ENCODE assay signal across 20 cellular contexts in the genomic region with DNA sequence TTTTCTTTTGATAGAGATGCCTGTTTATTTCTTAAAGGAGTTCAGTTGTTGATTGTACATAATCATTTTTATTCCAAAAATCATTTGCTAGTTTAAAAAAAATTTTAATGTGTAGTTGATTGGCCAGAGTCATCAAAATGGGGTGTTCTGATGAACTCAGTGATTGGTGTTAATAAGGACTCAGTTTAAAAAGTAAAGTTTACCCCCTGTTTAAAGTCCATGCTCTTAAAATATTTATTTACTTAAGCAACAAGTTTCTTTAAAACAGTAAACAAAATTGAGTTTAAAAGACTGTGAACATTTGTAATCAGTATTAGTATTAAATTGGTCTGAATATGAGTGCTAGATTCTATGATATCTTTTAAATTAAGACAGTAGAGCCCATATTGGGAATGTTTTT. TPM values are rescaled to one million over a fixed set of nuclear protein-coding genes. Genes with fewer than 3 reads are reported as not detected.
DNase-seq lines count a peak whose midpoint lies in the region; ATAC-seq, FAIRE-seq and TF ChIP-seq lines count a peak whose summit lies in the region.
"Had no signal": no experiment of that assay in that cellular context is flagged by ENCODE, and none has a peak within 500 bp of the region (broad histone marks: within the 10 kb centered on the region; RNA-seq: fewer than 3 reads in every experiment).

No MANE protein-coding gene starts in this region.

- TF ChIP-seq POLR2A in A549 (IDR thresholded peaks at IDR 0.05; ENCODE audit: low read length) (no peak), right lobe of liver (IDR thresholded peaks at IDR 0.05) (no peak), gastrocnemius medialis (IDR thresholded peaks at IDR 0.05) (no peak), sigmoid colon (IDR thresholded peaks at IDR 0.05) (no peak)

- intact Hi-C loops in right lobe of liver (cut with DNase I), result no loop called here
- intact Hi-C loops in gastrocnemius medialis (cut with DNase I; ENCODE audit: low total_unique reads), result no loop called here
- intact Hi-C loops in sigmoid colon (cut with DNase I), result no loop called here

- POLR2A ChIA-PET in A549 (lab: Yijun Ruan, JAX), result no interaction called here

- H3K27me3 ChIP-seq in MM.1S (replicated peaks; ENCODE audit: insufficient read depth, low read length), result no peaks in the 10 kb centered on the region
- H3K27me3 ChIP-seq in right lobe of liver, result no peaks in the 10 kb centered on the region
- no peaks in the 10 kb centered on the region for H3K27me3 ChIP-seq in gastrocnemius medialis
- H3K27me3 ChIP-seq in sigmoid colon, result no peaks in the 10 kb centered on the region

- H3K79me2 ChIP-seq in MM.1S (ENCODE audit: low read length), result peaks cover 97% of the 10 kb centered on the region

- H3K27ac ChIP-seq in A549 (no peak overlapping the region), MM.1S (ENCODE audit: low read length) (no peak overlapping the region; the same call in 1 of the 2 replicates), right lobe of liver (peak overlapping the region; percentile 45 to 86 (median 75)), gastrocnemius medialis (peak overlapping the region; percentile 63 to 70 (median 66)), sigmoid colon (no peak overlapping the region)
- H3K27ac ChIP-seq: HL-60 had no signal

- no peak overlapping the region for H3K9ac ChIP-seq in MM.1S (ENCODE audit: low read length)

- DNase-seq in A549 (ENCODE audit: low read depth in 1 of 2, low spot score in 1 of 2) (no peak), MM.1S (no peak), right lobe of liver (no peak), gastrocnemius medialis (no peak), sigmoid colon (no peak), NK-92 (lab: John Stamatoyannopoulos, UW; ENCODE audit: unreplicated experiment) (no peak)
- DNase-seq: CD8-positive, alpha-beta T cell; COR-L47; DMS153; DMS79 treated with DMSO at 0.1 percent for 48 hours; EL; GOT3 had no signal

- H3K4me2 ChIP-seq in A549 (peak overlapping the region; percentile 4; the same call in 1 of the 3 replicates), MM.1S (ENCODE audit: low read depth, low read length) (0 out of 2 replicates have a peak overlapping the region, but pooled peaks have one; percentile 9)

- 0 out of 2 replicates have a peak, but pooled peaks cover 2% of the 10 kb centered on the region for H3K36me3 ChIP-seq in MM.1S (replicated peaks; ENCODE audit: insufficient read depth, low read length)
- no peaks in the 10 kb centered on the region for H3K36me3 ChIP-seq in right lobe of liver
- no peaks in the 10 kb centered on the region for H3K36me3 ChIP-seq in gastrocnemius medialis
- no peaks in the 10 kb centered on the region for H3K36me3 ChIP-seq in sigmoid colon

- H4K20me1 ChIP-seq in MM.1S (ENCODE audit: insufficient read depth, low read length), result no peaks in the 10 kb centered on the region

- no peaks in the 10 kb centered on the region for H3K9me2 ChIP-seq in MM.1S (replicated peaks; ENCODE audit: insufficient read depth, low read length)

- FAIRE-seq in A549 (lab: Jason Lieb, UNC), result no peak
- FAIRE-seq: A204.1, D721Med, G401.6, GM12891, GM19239 had no signal

- in situ Hi-C loops in gastrocnemius medialis (cut with MboI; ENCODE audit: low sequenced_read_pairs in 4 of 4), result no loop called here

- H3F3A ChIP-seq in MM.1S (ENCODE audit: insufficient read depth, low read length), result 0 out of 2 replicates have a peak, but pooled peaks cover 3% of the 10 kb centered on the region

- H3K4me3 ChIP-seq in A549 (no peak overlapping the region), MM.1S (ENCODE audit: low read length) (no peak overlapping the region), right lobe of liver (no peak overlapping the region), gastrocnemius medialis (no peak overlapping the region), sigmoid colon (no peak overlapping the region)
- H3K4me3 ChIP-seq: HAP-1 had no signal

- no peak overlapping the region for H2AFZ ChIP-seq in MM.1S (ENCODE audit: low read length)

- peaks cover 26% of the 10 kb centered on the region for H3K4me1 ChIP-seq in A549
- peaks cover 8% of the 10 kb centered on the region for H3K4me1 ChIP-seq in MM.1S (ENCODE audit: low read length)
- peaks cover 0 to 51% (median 4%) of the 10 kb centered on the region in 4 donors for H3K4me1 ChIP-seq in right lobe of liver
- H3K4me1 ChIP-seq in gastrocnemius medialis, result peaks cover 57 to 64% of the 10 kb centered on the region in 2 donors
- peaks cover 0 to 41% (median 35%) of the 10 kb centered on the region in 4 donors for H3K4me1 ChIP-seq in sigmoid colon
- H3K4me1 ChIP-seq: HAP-1 had no signal

- H3K9me3 ChIP-seq in A549 (peaks cover 6% of the 10 kb centered on the region; the same call in 1 of the 3 replicates), MM.1S (replicated peaks; ENCODE audit: insufficient read depth, low read length) (no peaks in the 10 kb centered on the region), right lobe of liver (no peaks in the 10 kb centered on the region), gastrocnemius medialis (no peaks in the 10 kb centered on the region), sigmoid colon (no peaks in the 10 kb centered on the region)
- H3K9me3 ChIP-seq: HAP-1 had no signal

- ATAC-seq in A549 (no peak), right lobe of liver (peak; percentile 26 to 61 (median 37)), gastrocnemius medialis (no peak), GM18909 (IDR thresholded peaks at IDR 0.05; ENCODE audit: poor library complexity, unreplicated experiment) (no peak)
- ATAC-seq: CD8-positive, alpha-beta T cell had no signal

- TF ChIP-seq EP300 in A549 (IDR thresholded peaks at IDR 0.05) (no peak), sigmoid colon (IDR thresholded peaks at IDR 0.05) (no peak)

- TF ChIP-seq CTCF in A549 (IDR thresholded peaks at IDR 0.05) (no peak), MM.1S (IDR thresholded peaks at IDR 0.05; ENCODE audit: low read length) (no peak), right lobe of liver (IDR thresholded peaks at IDR 0.05) (no peak), gastrocnemius medialis (IDR thresholded peaks at IDR 0.05 in 4 of 5, conservative IDR thresholded peaks at IDR 0.05 in 1 of 5) (no peak), sigmoid colon (IDR thresholded peaks at IDR 0.05) (no peak)

- TF ChIP-seq RAD21 in A549 (conservative IDR thresholded peaks at IDR 0.05 in 1 of 2, IDR thresholded peaks at IDR 0.05 in 1 of 2), result no peak

- CTCF ChIA-PET in A549 (lab: Yijun Ruan, JAX), result no interaction called here

TF ChIP-seq in A549, 52 proteins besides CTCF, POLR2A, EP300 and RAD21 (continues in another document):
- TF ChIP-seq CHD2 (IDR thresholded peaks at IDR 0.05; ENCODE audit: low read length, partially characterized antibody) (no peak), JUNB (IDR thresholded peaks at IDR 0.05) (no peak), EHMT2 (IDR thresholded peaks at IDR 0.05; ENCODE audit: low read depth) (no peak), RCOR1 (IDR thresholded peaks at IDR 0.05; ENCODE audit: low read depth, low read length) (no peak), MAZ (IDR thresholded peaks at IDR 0.05; ENCODE audit: borderline replicate concordance, low read depth, low read length) (no peak), HOXB5 (CRISPR knock-in tag; IDR thresholded peaks at IDR 0.05) (no peak), GATA3 (IDR thresholded peaks at IDR 0.05; ENCODE audit: borderline replicate concordance) (no peak), CEBPB (IDR thresholded peaks at IDR 0.05) (no peak), RNF2 (IDR thresholded peaks at IDR 0.05; ENCODE audit: borderline replicate concordance, low read depth) (no peak), NFE2L2 (conservative IDR thresholded peaks at IDR 0.05; ENCODE audit: low read length) (no peak), RFX5 (IDR thresholded peaks at IDR 0.05) (no peak), HES2 (IDR thresholded peaks at IDR 0.05) (no peak), CBX8 (IDR thresholded peaks at IDR 0.05) (no peak), FOSL2 (IDR thresholded peaks at IDR 0.05) (no peak), FOSL2 (CRISPR knock-in tag; IDR thresholded peaks at IDR 0.05) (no peak), ELK1 (IDR thresholded peaks at IDR 0.05; ENCODE audit: low read depth, low read length) (no peak), MAFK (IDR thresholded peaks at IDR 0.05; ENCODE audit: partially characterized antibody) (no peak)
- TF ChIP-seq, protein P1, sequence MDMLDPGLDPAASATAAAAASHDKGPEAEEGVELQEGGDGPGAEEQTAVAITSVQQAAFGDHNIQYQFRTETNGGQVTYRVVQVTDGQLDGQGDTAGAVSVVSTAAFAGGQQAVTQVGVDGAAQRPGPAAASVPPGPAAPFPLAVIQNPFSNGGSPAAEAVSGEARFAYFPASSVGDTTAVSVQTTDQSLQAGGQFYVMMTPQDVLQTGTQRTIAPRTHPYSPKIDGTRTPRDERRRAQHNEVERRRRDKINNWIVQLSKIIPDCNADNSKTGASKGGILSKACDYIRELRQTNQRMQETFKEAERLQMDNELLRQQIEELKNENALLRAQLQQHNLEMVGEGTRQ (IDR thresholded peaks at IDR 0.05), result no peak

RNA-seq across cellular contexts. Expression of gene MEF2A, which starts 56.0 kb away (rescaled TPM):
- polyA plus RNA-seq in A549 (2011; rRNA removed) (34.1 and 43.4 TPM in 2 replicates), A549 (2017; fragmentation: RNase III; extraction: RNeasy Plus Mini Kit Qiagen cat#74134 plus additional on column Dnase treatment) (14.2 to 15.0 TPM (median 14.6 TPM) in 3 replicates), sigmoid colon (10 to 100 TPM; 11.6 to 15.4 (median 14.4) TPM)
- polyA plus RNA-seq in A549 (2012; cell fraction: cytosol; rRNA removed), result 11.6 and 14.1 TPM in 2 replicates
- 23.1 and 23.8 TPM in 2 replicates for polyA plus RNA-seq in A549 (2012; cell fraction: nucleus; rRNA removed)
- 43.5 and 49.5 TPM in 2 replicates for polyA minus RNA-seq in A549 (2011; rRNA and poly(A)+ RNA removed)
- total RNA-seq in right lobe of liver (10 to 100 TPM; 20.1 to 35.5 (median 25.4) TPM), gastrocnemius medialis (100 to 1,000 TPM in 2 of 4 donors, 10 to 100 TPM in 2; 66.9 to 128 (median 107) TPM), sigmoid colon (100 to 1,000 TPM in 1 of 4 donors, 10 to 100 TPM in 3; 78.8 to 123 (median 80.3) TPM)

Comparison
In these comparisons a context has a peak if more than half of its experiments do, and no peak if none do; other contexts are left out.
1. ATAC-seq: peak in right lobe of liver (4 of 4); none in A549 (0 of 2), gastrocnemius medialis (0 of 2) and GM18909 (single experiment).
2. H3K27ac ChIP-seq: peak in right lobe of liver (3 of 3) and gastrocnemius medialis (4 of 4); none in A549 (0 of 2), MM.1S (single experiment) and sigmoid colon (0 of 4).